In genomic region chr14:20468773-20469241, GRCh38 we compare ENCODE assay signal across 1 cellular context.
TF ChIP-seq lines count a peak whose summit lies in the region.

No MANE protein-coding gene starts in this region.

TF ChIP-seq in WTC11, 78 proteins besides CTCF, POLR2A, EP300 and RAD21 (continued from another document):
- TF ChIP-seq ZNF425 (CRISPR knock-in tag; conservative IDR thresholded peaks at IDR 0.05) (no peak), ATF2 (CRISPR knock-in tag; IDR thresholded peaks at IDR 0.05; ENCODE audit: borderline replicate concordance, low read depth) (no peak), GTF2I (CRISPR knock-in tag; conservative IDR thresholded peaks at IDR 0.05) (no peak), ESRRA (CRISPR knock-in tag; IDR thresholded peaks at IDR 0.05; ENCODE audit: borderline replicate concordance) (no peak), ZNF512 (CRISPR knock-in tag; IDR thresholded peaks at IDR 0.05; ENCODE audit: borderline replicate concordance) (no peak), ZBTB43 (CRISPR knock-in tag; IDR thresholded peaks at IDR 0.05) (no peak), NR1H2 (CRISPR knock-in tag; IDR thresholded peaks at IDR 0.05) (no peak), JUN (CRISPR knock-in tag; IDR thresholded peaks at IDR 0.05) (no peak)
